Comparison of ENCODE assay signal across 19 cellular contexts in the genomic region with DNA sequence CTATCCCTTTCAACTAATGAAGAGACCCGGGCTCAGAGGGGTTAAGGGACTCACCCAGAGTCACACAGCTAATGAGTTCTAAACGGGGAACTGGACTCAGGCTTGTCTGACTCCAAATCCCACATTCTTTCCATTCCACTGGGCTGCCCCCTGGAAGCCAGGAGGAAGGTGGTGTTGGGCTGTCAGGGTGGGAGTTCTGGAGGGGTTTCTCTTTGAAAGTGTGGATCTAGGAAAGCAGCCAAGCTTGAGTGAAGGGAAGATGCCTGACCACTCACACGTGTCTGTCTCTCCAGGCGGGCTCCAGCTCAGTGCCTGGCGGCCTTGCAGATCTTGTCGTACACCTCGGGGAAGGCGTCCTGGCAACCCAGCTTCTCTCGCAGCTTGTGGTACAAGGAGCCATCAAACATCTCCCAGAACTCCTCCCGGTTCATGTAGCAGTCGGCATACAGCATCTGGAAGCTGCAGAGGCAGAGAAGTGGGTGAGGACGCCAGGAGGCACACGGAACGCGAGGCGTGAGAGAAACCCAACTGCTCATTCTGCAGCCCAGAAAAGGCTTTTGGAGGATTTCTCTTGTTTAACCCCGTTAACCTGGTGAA. TPM values are rescaled to one million over a fixed set of nuclear protein-coding genes. Genes with fewer than 3 reads are reported as not detected.
A peak's percentile ranks its signal among the peaks of the same experiment; 100 is the strongest.
DNase-seq lines count a peak whose midpoint lies in the region; ATAC-seq and TF ChIP-seq lines count a peak whose summit lies in the region.
"Had no signal": no experiment of that assay in that cellular context is flagged by ENCODE, and none has a peak within 500 bp of the region (broad histone marks: within the 10 kb centered on the region; RNA-seq: fewer than 3 reads in every experiment).

No MANE protein-coding gene starts in this region.

- H3K4me3 Mint-ChIP-seq in Calu3 (ENCODE audit: low read depth, unreplicated experiment): no peak overlapping the region
- no peak overlapping the region for H3K4me3 Mint-ChIP-seq in neural crest cell
- H3K4me3 Mint-ChIP-seq: CD14-positive monocyte, GM23338 had no signal

- peak overlapping the region; percentile 42 for H3K27ac Mint-ChIP-seq in Calu3 (ENCODE audit: unreplicated experiment)
- H3K27ac Mint-ChIP-seq in neural crest cell (ENCODE audit: unreplicated experiment): peak overlapping the region; percentile 62
- H3K27ac Mint-ChIP-seq: GM23338 had no signal

- peak overlapping the region; percentile 53 for H3K9ac ChIP-seq in adipocyte (ENCODE audit: low read length)

- no TSS peak for BruUV-seq in Calu3 (replicated peaks; lab: Mats Ljungman, UMichigan)

- H3K4me1 Mint-ChIP-seq in Calu3 (ENCODE audit: low read depth, unreplicated experiment) (peaks cover 33% of the 10 kb centered on the region), neural crest cell (peaks cover 11% of the 10 kb centered on the region)
- H3K4me1 Mint-ChIP-seq: GM23338 had no signal

- TF ChIP-seq CTCF in Calu3 (IDR thresholded peaks at IDR 0.05; ENCODE audit: unreplicated experiment): no peak
- no peak for TF ChIP-seq CTCF in neural crest cell (conservative IDR thresholded peaks at IDR 0.05)
- no peak for TF ChIP-seq CTCF in body of pancreas (IDR thresholded peaks at IDR 0.05)

- H3K27me3 ChIP-seq in adipocyte (replicated peaks; ENCODE audit: control insufficient read depth, insufficient read depth, low read length) (no peaks in the 10 kb centered on the region), body of pancreas (no peaks in the 10 kb centered on the region)

- TF ChIP-seq POLR2A in body of pancreas (IDR thresholded peaks at IDR 0.05): no peak

- H3K36me3 ChIP-seq in adipocyte (ENCODE audit: control insufficient read depth, insufficient read depth, low read length, severe bottlenecking): peaks cover 85% of the 10 kb centered on the region
- peaks cover 5 to 10% of the 10 kb centered on the region in 2 donors for H3K36me3 ChIP-seq in body of pancreas (replicated peaks in 1 of 2; ENCODE audit: insufficient read depth in 1 of 2, low read depth in 2 of 2)

- H3K27me3 Mint-ChIP-seq in Calu3 (ENCODE audit: unreplicated experiment): no peaks in the 10 kb centered on the region
- H3K27me3 Mint-ChIP-seq in neural crest cell (ENCODE audit: low read depth): no peaks in the 10 kb centered on the region

- ATAC-seq in body of pancreas: no peak
- no peak for ATAC-seq in HG03108 (IDR thresholded peaks at IDR 0.05; ENCODE audit: unreplicated experiment)
- ATAC-seq: A549, GM23338, HCT116, Right ventricle myocardium inferior had no signal

- intact Hi-C loops in Calu3 (cut with micrococcal nuclease; ENCODE audit: unreplicated experiment): no loop called here
- intact Hi-C loops in body of pancreas (cut with DNase I): no loop called here

- WGBS in body of pancreas, 2 donors: 86 to 89% methylated on average over 14 to 17 of the region's 17 CpGs

- no peak for DNase-seq in Calu3
- no peak for DNase-seq in adipocyte (ENCODE audit: low read depth)
- DNase-seq in glomerular visceral epithelial cell (ENCODE audit: extremely low spot score): peak; percentile 79
- DNase-seq in neural crest cell (ENCODE audit: low read depth, low spot score): no peak
- no peak for DNase-seq in body of pancreas
- DNase-seq in activated T-cell treated with anti-CD3 and anti-CD28 coated beads for 4 hours: no peak
- DNase-seq in NCI-H526 treated with DMSO at 0.1 percent for 48 hours (lab: John Stamatoyannopoulos, UW): no peak
- DNase-seq: COR-L47, EL, KG1, NCI-H1436, NCI-H2029 treated with DMSO at 0.1 percent for 48 hours, NCI-H510A treated with DMSO at 0.1 percent for 48 hours had no signal

- H3K9me3 Mint-ChIP-seq in Calu3 (ENCODE audit: low read depth, unreplicated experiment): no peaks in the 10 kb centered on the region
- no peaks in the 10 kb centered on the region for H3K9me3 Mint-ChIP-seq in neural crest cell
- H3K9me3 Mint-ChIP-seq: CD14-positive monocyte, GM23338 had no signal

- no peaks in the 10 kb centered on the region for H3K9me3 ChIP-seq in adipocyte (ENCODE audit: control insufficient read depth, low read length)
- no peaks in the 10 kb centered on the region for H3K9me3 ChIP-seq in body of pancreas
- H3K9me3 ChIP-seq: A549 had no signal

- CTCF ChIA-PET in Calu3 (lab: Charles Lee): interaction anchor here (0.6 kb wide), 1 partner anchor 1664 kb away, joined by 5 read pairs; no protein-coding TSS in a partner anchor

- peaks cover 49% of the 10 kb centered on the region for H3K4me1 ChIP-seq in adipocyte (ENCODE audit: control insufficient read depth, insufficient read depth, low read length)
- peaks cover 4% of the 10 kb centered on the region for H3K4me1 ChIP-seq in body of pancreas

- H3K36me3 Mint-ChIP-seq in Calu3 (ENCODE audit: insufficient read depth, unreplicated experiment) (peaks cover 81% of the 10 kb centered on the region), neural crest cell (ENCODE audit: low read depth) (peaks cover 32% of the 10 kb centered on the region)

- H3K27ac ChIP-seq in body of pancreas: no peak overlapping the region
- H3K27ac ChIP-seq: A549 had no signal

- H3K4me3 ChIP-seq in adipocyte (ENCODE audit: low read length) (no peak overlapping the region), body of pancreas (no peak overlapping the region)
- H3K4me3 ChIP-seq: A549, GM23338 had no signal

RNA-seq across cellular contexts. Expression of a gene that starts 35.0 kb away (rescaled TPM):
- total RNA-seq in Calu3 (2022): 448 and 469 TPM in 2 replicates
- total RNA-seq in neural crest cell: 396 and 417 TPM in 2 replicates
- total RNA-seq in body of pancreas: 10 to 100 TPM; 23.6 to 32.3 TPM

RNA-seq across cellular contexts. Expression of a gene that starts 50.9 kb away (rescaled TPM):
- total RNA-seq in Calu3 (2022) (17.2 and 17.4 TPM in 2 replicates), neural crest cell (not detected in 2 replicates), body of pancreas (10 to 100 TPM; 12.2 to 15.6 TPM)
- total RNA-seq: Right ventricle myocardium inferior had no signal

Comparison
In these comparisons a context has a peak if more than half of its experiments do, and no peak if none do; other contexts are left out.
1. RNA of a gene that starts 35.0 kb away (total RNA-seq): 448 to 469 TPM in Calu3 and 396 to 417 TPM in neural crest cell; 23.6 to 32.3 TPM in body of pancreas; every median in the first group is over 10 times any median in the second.
2. RNA of a gene that starts 50.9 kb away (total RNA-seq): 17.2 to 17.4 TPM in Calu3 and 12.2 to 15.6 TPM in body of pancreas; not detected in neural crest cell; every median in the first group is over 10 times any median in the second.